ENCODE assay signal across 8 cellular contexts in genomic region chr11:78022397-78023396, GRCh38. TPM values are rescaled to one million over a fixed set of nuclear protein-coding genes. Genes with fewer than 3 reads are reported as not detected.
A peak's percentile ranks its signal among the peaks of the same experiment; 100 is the strongest.
DNase-seq lines count a peak whose midpoint lies in the region; ATAC-seq, FAIRE-seq and TF ChIP-seq lines count a peak whose summit lies in the region.

Gene KCTD14, minus strand, starts transcription at chr11:78023276. Its CDS starts 27 bp downstream, at chr11:78023249.

- H3K27ac Mint-ChIP-seq in astrocyte (ENCODE audit: unreplicated experiment): no peak within 1 kb of the TSS

- H3K27me3 Mint-ChIP-seq in astrocyte (ENCODE audit: low read depth, unreplicated experiment): peaks cover 9% of the 10 kb centered on the region

- H3K4me1 ChIP-seq in astrocyte (ENCODE audit: insufficient read depth, low read length) (no peaks in the 10 kb centered on the region), suprapubic skin (peaks cover 11% of the 10 kb centered on the region)

- no peaks in the 10 kb centered on the region for H3K36me3 ChIP-seq in astrocyte (ENCODE audit: insufficient read depth, low read length)
- no peaks in the 10 kb centered on the region for H3K36me3 ChIP-seq in suprapubic skin

- no peak for TF ChIP-seq CTCF in astrocyte (IDR thresholded peaks at IDR 0.05; ENCODE audit: insufficient read depth, low read depth, low read length)
- no peak for TF ChIP-seq CTCF in suprapubic skin (IDR thresholded peaks at IDR 0.05)

- H3K4me3 Mint-ChIP-seq in astrocyte (ENCODE audit: unreplicated experiment): peak within 1 kb of the TSS; percentile 79

- H3K9ac ChIP-seq in astrocyte (ENCODE audit: low read length): peak within 1 kb of the TSS; percentile 60

- ATAC-seq in GM18519 (IDR thresholded peaks at IDR 0.05; ENCODE audit: low FRiP score, unreplicated experiment): no peak

- peaks cover 1% of the 10 kb centered on the region for H3K9me3 Mint-ChIP-seq in astrocyte (ENCODE audit: unreplicated experiment)

- H3K27ac ChIP-seq in astrocyte (ENCODE audit: low read depth, low read length): no peak within 1 kb of the TSS
- peak within 1 kb of the TSS; percentile 78 for H3K27ac ChIP-seq in suprapubic skin

- 10% methylated on average over 34 of the region's 37 CpGs for WGBS in suprapubic skin

- H4K20me1 ChIP-seq in astrocyte (ENCODE audit: insufficient read depth, low read length): no peaks in the 10 kb centered on the region

- peak within 1 kb of the TSS; percentile 89 for H3K4me2 ChIP-seq in astrocyte (ENCODE audit: low read length)

- DNase-seq in M059J (ENCODE audit: low read depth) (peak; percentile 54), astrocyte (ENCODE audit: low read depth) (no peak), suprapubic skin (ENCODE audit: low spot score in 2 of 2) (no peak), inferior parietal cortex (ENCODE audit: extremely low spot score) (no peak), H54 (ENCODE audit: insufficient read length, low spot score) (no peak)
- no peak for DNase-seq in central memory CD4-positive, alpha-beta T cell

- no peaks in the 10 kb centered on the region for H3K79me2 ChIP-seq in astrocyte (ENCODE audit: insufficient read depth, low read length)

- peak within 1 kb of the TSS; percentile 84 for H2AFZ ChIP-seq in astrocyte (ENCODE audit: low read depth, low read length)

- no peak for TF ChIP-seq POLR2A in suprapubic skin (IDR thresholded peaks at IDR 0.05)
- TF ChIP-seq POLR2A in H54 (IDR thresholded peaks at IDR 0.05; ENCODE audit: low read depth, low read length): no peak

- H3K4me1 Mint-ChIP-seq in astrocyte (ENCODE audit: low read depth, unreplicated experiment): peaks cover 13% of the 10 kb centered on the region

- H3K9me3 ChIP-seq in astrocyte (ENCODE audit: insufficient read depth, low read depth, low read length) (no peaks in the 10 kb centered on the region), iPS-18c (ENCODE audit: control insufficient read depth, insufficient read depth, low read length) (no peaks in the 10 kb centered on the region), suprapubic skin (no peaks in the 10 kb centered on the region)

- FAIRE-seq in astrocyte (lab: Jason Lieb, UNC): no peak
- FAIRE-seq in H54 (lab: Jason Lieb, UNC): no peak

- H3K4me3 ChIP-seq in astrocyte (ENCODE audit: insufficient read depth, low read depth, low read length) (peak within 1 kb of the TSS; percentile 47), iPS-18c (ENCODE audit: insufficient read depth, low read depth, low read length) (peak within 1 kb of the TSS; percentile 77), suprapubic skin (peak within 1 kb of the TSS; percentile 62)

- no peaks in the 10 kb centered on the region for H3K36me3 Mint-ChIP-seq in astrocyte (ENCODE audit: low read depth, unreplicated experiment)

- H3K27me3 ChIP-seq in astrocyte (ENCODE audit: insufficient read depth, low read length) (no peaks in the 10 kb centered on the region), suprapubic skin (no peaks in the 10 kb centered on the region)

- no peak for TF ChIP-seq EP300 in suprapubic skin (IDR thresholded peaks at IDR 0.05)

RNA-seq across cellular contexts. Expression of gene KCTD14, which starts in this region (rescaled TPM):
- total RNA-seq in M059J (2014; rRNA removed; shearing (Covaris generic)): 11.4 and 15.1 TPM in 2 replicates
- 1.0 and 1.1 TPM in 2 replicates for total RNA-seq in astrocyte
- total RNA-seq in suprapubic skin: 1 to 10 TPM; 1.8 to 6.0 (median 3.3) TPM
